ENCODE assay signal across 8 cellular contexts in genomic region chr9:8019636-8020035, GRCh38.
"Had no signal": no experiment of that assay in that cellular context is flagged by ENCODE, and none has a peak within 500 bp of the region (broad histone marks: within the 10 kb centered on the region; RNA-seq: fewer than 3 reads in every experiment).

No MANE protein-coding gene starts in this region.

- H3K36me3 Mint-ChIP-seq: IgD-negative memory B cell had no signal

- H3K27me3 Mint-ChIP-seq: IgD-negative memory B cell had no signal

- H3K27ac Mint-ChIP-seq: H9, IgD-negative memory B cell had no signal

- H3K9ac ChIP-seq: GM23248 had no signal

- H3K4me3 ChIP-seq: GM23248 had no signal

- H2AFZ ChIP-seq: GM23248 had no signal

- H3K27ac ChIP-seq: GM23248, HL-60 had no signal

- FAIRE-seq: H54 had no signal

- H3K4me3 Mint-ChIP-seq: H9, IgD-negative memory B cell had no signal

- DNase-seq: GM23248, GOT3, H9, HCEC 1CT, KG1 had no signal

- H3K4me1 Mint-ChIP-seq: H9, IgD-negative memory B cell had no signal
